Comparison of ENCODE assay signal across 9 cellular contexts in the genomic region with DNA sequence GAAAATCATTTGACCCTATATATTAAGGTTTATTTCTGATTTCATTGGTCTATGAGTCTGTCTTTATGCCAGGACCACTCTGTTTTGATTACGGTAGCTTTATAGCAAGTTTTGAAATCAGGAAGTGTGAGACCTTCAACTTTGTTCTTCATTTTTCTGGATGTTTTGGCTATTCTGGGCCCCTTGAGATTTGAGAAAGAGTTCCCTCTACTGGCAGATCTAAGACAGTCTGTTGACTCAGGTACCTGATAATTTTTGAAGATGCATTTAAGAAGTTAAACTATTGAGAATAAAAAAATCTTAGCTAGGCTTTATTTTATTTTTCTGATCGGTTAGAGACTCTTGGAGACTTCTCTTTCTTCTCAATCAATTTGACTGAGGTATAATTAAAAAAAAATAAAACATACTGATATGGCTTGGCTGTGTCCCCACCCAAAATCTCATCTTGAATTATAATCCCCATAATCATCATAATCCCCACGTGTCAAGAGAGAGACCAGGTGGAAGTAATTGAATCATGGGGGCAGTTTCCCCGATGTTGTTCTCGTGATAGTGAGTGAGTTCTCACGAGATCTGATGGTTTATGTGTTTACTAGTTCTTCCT.
DNase-seq lines count a peak whose midpoint lies in the region; ATAC-seq and TF ChIP-seq lines count a peak whose summit lies in the region.
"Had no signal": no experiment of that assay in that cellular context is flagged by ENCODE, and none has a peak within 500 bp of the region (broad histone marks: within the 10 kb centered on the region; RNA-seq: fewer than 3 reads in every experiment).

No MANE protein-coding gene starts in this region.

- no peak overlapping the region for H3K4me3 ChIP-seq in GM12865 (ENCODE audit: low read depth, low read length)
- H3K4me3 ChIP-seq in body of pancreas = no peak overlapping the region

- no peaks in the 10 kb centered on the region for H3K36me3 ChIP-seq in body of pancreas (replicated peaks in 1 of 2; ENCODE audit: insufficient read depth in 1 of 2, low read depth in 2 of 2)

- H3K36me3 Mint-ChIP-seq in nephron progenitor cell (ENCODE audit: low read depth) = no peaks in the 10 kb centered on the region

- TF ChIP-seq CTCF in GM12865 (IDR thresholded peaks at IDR 0.05; ENCODE audit: insufficient read depth, low read depth, low read length, missing control alignments) (peak; percentile 47), body of pancreas (IDR thresholded peaks at IDR 0.05) (peak in 6 of 7 experiments; percentile 39 to 62 (median 44)), nephron progenitor cell (IDR thresholded peaks at IDR 0.05) (peak; percentile 46)

- no peak overlapping the region for H3K4me3 Mint-ChIP-seq in nephron progenitor cell
- H3K4me3 Mint-ChIP-seq: dendritic cell treated with granulocyte-macrophage colony-stimulating factor and Interleukin-4, amounts not matched to agents 40 ng/mL and 50 ng/mL, for 4 days had no signal

- H3K4me1 Mint-ChIP-seq in nephron progenitor cell = peaks cover 25% of the 10 kb centered on the region

- no peak for ATAC-seq in body of pancreas
- ATAC-seq in HG03520 (IDR thresholded peaks at IDR 0.05; ENCODE audit: unreplicated experiment) = no peak
- ATAC-seq in GM21723 (IDR thresholded peaks at IDR 0.05; ENCODE audit: unreplicated experiment) = no peak

- H3K27me3 Mint-ChIP-seq in nephron progenitor cell (ENCODE audit: low read depth, poor library complexity) = peaks cover 3% of the 10 kb centered on the region

- peak; percentile 76 for DNase-seq in ACHN
- DNase-seq in GM12865 (ENCODE audit: low read depth) = peak; percentile 55
- DNase-seq in NCI-H2171 treated with DMSO at 0.1 percent for 48 hours (lab: John Stamatoyannopoulos, UW) = peak; percentile 66
- DNase-seq in body of pancreas = no peak
- no peak for DNase-seq in nephron progenitor cell
- DNase-seq in occipital lobe (lab: John Stamatoyannopoulos, UW) = no peak

- H3K4me1 ChIP-seq in body of pancreas = peaks cover 10% of the 10 kb centered on the region

- in situ Hi-C loops in ACHN (cut with HindIII; ENCODE audit: low pct_ligation_motif_present, low pct_unique_long_range_greater_than_20kb, low sequenced_read_pairs) = no loop called here

- intact Hi-C loops in body of pancreas (cut with DNase I) = no loop called here

- H3K9me3 ChIP-seq in body of pancreas = no peaks in the 10 kb centered on the region

- no peak for TF ChIP-seq POLR2A in body of pancreas (IDR thresholded peaks at IDR 0.05)

- H3K27ac ChIP-seq in body of pancreas = no peak overlapping the region

- WGBS in body of pancreas, 2 donors = 39 to 52% methylated on average over 6 of the region's 6 CpGs

- peaks cover 10% of the 10 kb centered on the region for H3K9me3 Mint-ChIP-seq in nephron progenitor cell
- H3K9me3 Mint-ChIP-seq: dendritic cell treated with granulocyte-macrophage colony-stimulating factor and Interleukin-4, amounts not matched to agents 40 ng/mL and 50 ng/mL, for 4 days had no signal

- H3K27ac Mint-ChIP-seq in nephron progenitor cell = no peak overlapping the region
- H3K27ac Mint-ChIP-seq: dendritic cell treated with granulocyte-macrophage colony-stimulating factor and Interleukin-4, amounts not matched to agents 40 ng/mL and 50 ng/mL, for 4 days had no signal

- H3K27me3 ChIP-seq in body of pancreas = no peaks in the 10 kb centered on the region

Comparison
In these comparisons a context has a peak if more than half of its experiments do, and no peak if none do; other contexts are left out.
1. DNase-seq: peak in ACHN (single experiment), GM12865 (single experiment) and NCI-H2171 treated with DMSO at 0.1 percent for 48 hours (single experiment); none in body of pancreas (0 of 4), nephron progenitor cell (single experiment) and occipital lobe (single experiment).
2. Peak in every context shown above with its lines, with median percentiles within 50 percentile points of each other: CTCF ChIP-seq.